In genomic region chr1:111909010-111909409, GRCh38 we compare ENCODE assay signal across 26 cellular contexts.
A peak's percentile ranks its signal among the peaks of the same experiment; 100 is the strongest.
DNase-seq lines count a peak whose midpoint lies in the region; ATAC-seq and TF ChIP-seq lines count a peak whose summit lies in the region.
"Had no signal": no experiment of that assay in that cellular context is flagged by ENCODE, and none has a peak within 500 bp of the region (broad histone marks: within the 10 kb centered on the region; RNA-seq: fewer than 3 reads in every experiment).

No MANE protein-coding gene starts in this region.

- 77 to 88% methylated on average over 2 to 4 of the region's 4 CpGs for WGBS in endodermal cell (ENCODE audit: insufficient coverage in 1 of 2, insufficient read length in 1 of 2), 2 experiments

- no peak for ATAC-seq in activated T-helper 17 cell treated with anti-CD3 and anti-CD28 coated beads, Interleukin-2, amount 50 U/mL, for 72 hours (replicated peaks)
- ATAC-seq: activated CD8-positive, alpha-beta memory T cell treated with anti-CD3 and anti-CD28 coated beads, Interleukin-2, amount 10 ng/mL, durations not matched to agents 7 days and 5 days; activated T-cell treated with anti-CD3 and anti-CD28 coated beads, Interleukin-2, amount 50 U/mL, for 72 hours; lower lobe of right lung; natural killer cell; Panc1 had no signal

- no peaks in the 10 kb centered on the region for H3K36me3 ChIP-seq in endodermal cell (ENCODE audit: control insufficient read depth, insufficient read depth, low read length)
- H3K36me3 ChIP-seq: brain microvascular endothelial cell, lower lobe of right lung, SJCRH30, tibial artery had no signal

- H3K36me3 Mint-ChIP-seq in endodermal cell (ENCODE audit: low read depth), result no peaks in the 10 kb centered on the region
- H3K36me3 Mint-ChIP-seq in activated T-helper 17 cell treated with anti-CD3 and anti-CD28 coated beads, Interleukin-2, amount 50 U/mL, for 72 hours (ENCODE audit: low read depth), result no peaks in the 10 kb centered on the region
- H3K36me3 Mint-ChIP-seq: activated CD8-positive, alpha-beta memory T cell treated with anti-CD3 and anti-CD28 coated beads, Interleukin-2, amount 10 ng/mL, durations not matched to agents 7 days and 5 days; activated naive CD4-positive, alpha-beta T cell treated with anti-CD3 and anti-CD28 coated beads, Interleukin-2, amount 10 ng/mL, durations not matched to agents 7 days and 5 days; CD4-positive, CD25-positive, alpha-beta regulatory T cell; natural killer cell had no signal

- peak in 2 of 3 experiments; percentile 14 to 67 for DNase-seq in NCI-H1417 (lab: John Stamatoyannopoulos, UW)
- no peak for DNase-seq in NCI-H1417 treated with DMSO at 0.1 percent for 48 hours (lab: John Stamatoyannopoulos, UW)
- DNase-seq in DMS153 treated with DMSO at 0.1 percent for 48 hours (lab: John Stamatoyannopoulos, UW; ENCODE audit: unreplicated experiment), result peak; percentile 36
- DNase-seq in NCI-H510A (lab: John Stamatoyannopoulos, UW), result peak; percentile 18
- peak; percentile 63 for DNase-seq in endodermal cell
- no peak for DNase-seq in effector CD8-positive, alpha-beta T cell (lab: John Stamatoyannopoulos, UW)
- DNase-seq in RWPE1 (ENCODE audit: low spot score), result no peak
- DNase-seq: activated CD4-positive, alpha-beta T cell treated with anti-CD3 and anti-CD28 coated beads, Interleukin-2, amount 50 U/mL, for 1 hour; activated CD8-positive, alpha-beta memory T cell treated with anti-CD3 and anti-CD28 coated beads, Interleukin-2, amount 10 ng/mL, durations not matched to agents 7 days and 5 days; activated naive CD4-positive, alpha-beta T cell treated with anti-CD3 and anti-CD28 coated beads, Interleukin-2, amount 10 ng/mL, durations not matched to agents 7 days and 5 days; activated T-cell treated with anti-CD3 and anti-CD28 coated beads, Interleukin-2, amount 50 U/mL, for 72 hours; brain microvascular endothelial cell; CD4-positive, CD25-positive, alpha-beta regulatory T cell; effector memory CD4-positive, alpha-beta T cell; erythroblast; H9; IMR-90; lower lobe of right lung; natural killer cell; NCI-H2107; SJCRH30; small intestine; stimulated activated CD4-positive, alpha-beta T cell treated with anti-CD3 and anti-CD28 coated beads, Interleukin-2, amount 100 ng/mL, for 24 hours; tibial artery had no signal

- POLR2A ChIA-PET in RWPE1 (lab: Yijun Ruan, JAX; ENCODE audit: low non-redundant PET), result no interaction called here

- H3K4me3 Mint-ChIP-seq in endodermal cell, result no peak overlapping the region
- H3K4me3 Mint-ChIP-seq in activated T-helper 17 cell treated with anti-CD3 and anti-CD28 coated beads, Interleukin-2, amount 50 U/mL, for 72 hours, result no peak overlapping the region
- H3K4me3 Mint-ChIP-seq: activated CD8-positive, alpha-beta memory T cell treated with anti-CD3 and anti-CD28 coated beads, Interleukin-2, amount 10 ng/mL, durations not matched to agents 7 days and 5 days; activated naive CD4-positive, alpha-beta T cell treated with anti-CD3 and anti-CD28 coated beads, Interleukin-2, amount 10 ng/mL, durations not matched to agents 7 days and 5 days; activated T-cell treated with anti-CD3 and anti-CD28 coated beads, Interleukin-2, amount 50 U/mL, for 72 hours; CD4-positive, CD25-positive, alpha-beta regulatory T cell; H9; natural killer cell had no signal

- H3K27me3 ChIP-seq in endodermal cell (ENCODE audit: control insufficient read depth, insufficient read depth, low read length, poor library complexity, severe bottlenecking), result peaks cover 23% of the 10 kb centered on the region
- H3K27me3 ChIP-seq: brain microvascular endothelial cell, SJCRH30, tibial artery had no signal

- CTCF ChIA-PET in RWPE1 (lab: Yijun Ruan, JAX), result no interaction called here

- H3K27ac ChIP-seq in endodermal cell (ENCODE audit: low read depth, low read length) (peak overlapping the region; percentile 25), RWPE1 (no peak overlapping the region)
- H3K27ac ChIP-seq: brain microvascular endothelial cell, lower lobe of right lung, SJCRH30, tibial artery had no signal

- H3K9me3 Mint-ChIP-seq in endodermal cell, result peaks cover 6% of the 10 kb centered on the region
- H3K9me3 Mint-ChIP-seq in activated T-helper 17 cell treated with anti-CD3 and anti-CD28 coated beads, Interleukin-2, amount 50 U/mL, for 72 hours, result no peaks in the 10 kb centered on the region
- H3K9me3 Mint-ChIP-seq: activated naive CD4-positive, alpha-beta T cell treated with anti-CD3 and anti-CD28 coated beads, Interleukin-2, amount 10 ng/mL, durations not matched to agents 7 days and 5 days; activated T-cell treated with anti-CD3 and anti-CD28 coated beads, Interleukin-2, amount 50 U/mL, for 72 hours; natural killer cell had no signal

- H3K9me3 ChIP-seq in endodermal cell (ENCODE audit: control insufficient read depth, low read length), result no peaks in the 10 kb centered on the region
- H3K9me3 ChIP-seq: lower lobe of right lung, SJCRH30, tibial artery had no signal

- H3K4me1 Mint-ChIP-seq in endodermal cell, result peaks cover 10% of the 10 kb centered on the region
- H3K4me1 Mint-ChIP-seq in activated T-helper 17 cell treated with anti-CD3 and anti-CD28 coated beads, Interleukin-2, amount 50 U/mL, for 72 hours, result peaks cover 12% of the 10 kb centered on the region
- H3K4me1 Mint-ChIP-seq: activated naive CD4-positive, alpha-beta T cell treated with anti-CD3 and anti-CD28 coated beads, Interleukin-2, amount 10 ng/mL, durations not matched to agents 7 days and 5 days; natural killer cell had no signal

- H3K9ac ChIP-seq in endodermal cell (ENCODE audit: extremely low read depth, low read length, poor library complexity, severe bottlenecking), result no peak overlapping the region

- H3K27me3 Mint-ChIP-seq in endodermal cell (ENCODE audit: insufficient read depth), result peaks cover 18% of the 10 kb centered on the region
- peaks cover 32% of the 10 kb centered on the region for H3K27me3 Mint-ChIP-seq in activated T-helper 17 cell treated with anti-CD3 and anti-CD28 coated beads, Interleukin-2, amount 50 U/mL, for 72 hours

- H3K4me3 ChIP-seq in endodermal cell (ENCODE audit: low read length), result no peak overlapping the region
- H3K4me3 ChIP-seq: lower lobe of right lung, SJCRH30, tibial artery had no signal

- no peak overlapping the region for H3K27ac Mint-ChIP-seq in endodermal cell
- H3K27ac Mint-ChIP-seq in activated T-helper 17 cell treated with anti-CD3 and anti-CD28 coated beads, Interleukin-2, amount 50 U/mL, for 72 hours, result no peak overlapping the region
- H3K27ac Mint-ChIP-seq: activated CD8-positive, alpha-beta memory T cell treated with anti-CD3 and anti-CD28 coated beads, Interleukin-2, amount 10 ng/mL, durations not matched to agents 7 days and 5 days; activated naive CD4-positive, alpha-beta T cell treated with anti-CD3 and anti-CD28 coated beads, Interleukin-2, amount 10 ng/mL, durations not matched to agents 7 days and 5 days; activated T-cell treated with anti-CD3 and anti-CD28 coated beads, Interleukin-2, amount 50 U/mL, for 72 hours; CD4-positive, CD25-positive, alpha-beta regulatory T cell; H9; natural killer cell had no signal

- TF ChIP-seq CTCF in endodermal cell (conservative IDR thresholded peaks at IDR 0.05) (no peak), RWPE1 (conservative IDR thresholded peaks at IDR 0.05; ENCODE audit: low read depth) (no peak)

- H3K4me1 ChIP-seq in endodermal cell (ENCODE audit: control insufficient read depth, insufficient read depth, low read length), result peaks cover 6% of the 10 kb centered on the region
- H3K4me1 ChIP-seq: lower lobe of right lung had no signal

Comparison
In these comparisons a context has a peak if more than half of its experiments do, and no peak if none do; other contexts are left out.
1. DNase-seq: peak in NCI-H1417 (2 of 3), DMS153 treated with DMSO at 0.1 percent for 48 hours (single experiment), NCI-H510A (single experiment) and endodermal cell (single experiment); none in NCI-H1417 treated with DMSO at 0.1 percent for 48 hours (single experiment), effector CD8-positive, alpha-beta T cell (single experiment) and RWPE1 (single experiment).